ENCODE assay signal across 6 cellular contexts in the genomic region with DNA sequence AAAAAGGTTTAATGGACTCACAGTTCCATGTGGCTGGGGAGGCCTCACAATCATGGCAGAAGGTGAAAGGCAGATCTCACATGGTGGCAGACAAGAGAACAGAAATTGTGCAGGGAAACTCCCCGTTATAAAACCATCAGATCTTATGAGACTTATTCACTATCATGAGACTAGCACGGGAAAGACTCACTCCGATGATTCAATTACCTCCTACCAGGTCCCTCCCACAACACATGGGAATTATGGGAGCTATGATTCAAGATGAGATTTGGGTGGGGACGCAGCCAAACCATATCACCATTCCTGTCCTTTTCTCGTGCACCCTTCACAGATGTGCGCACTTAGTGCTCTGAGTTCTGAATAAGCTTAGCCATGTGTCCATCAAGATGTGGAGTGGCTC. TPM values are rescaled to one million over a fixed set of nuclear protein-coding genes. Genes with fewer than 3 reads are reported as not detected.
"Had no signal": no experiment of that assay in that cellular context is flagged by ENCODE, and none has a peak within 500 bp of the region (broad histone marks: within the 10 kb centered on the region; RNA-seq: fewer than 3 reads in every experiment).

No MANE protein-coding gene starts in this region.

RNA-seq across cellular contexts. Expression of gene GTSF1L, which starts 31.1 kb away (rescaled TPM):
- total RNA-seq: activated naive CD8-positive, alpha-beta T cell treated with anti-CD3 and anti-CD28 coated beads for 36 hours; breast epithelium; cerebellum; colonic mucosa; NCI-H460; SJSA1 had no signal
